ENCODE assay signal across 22 cellular contexts in the genomic region with DNA sequence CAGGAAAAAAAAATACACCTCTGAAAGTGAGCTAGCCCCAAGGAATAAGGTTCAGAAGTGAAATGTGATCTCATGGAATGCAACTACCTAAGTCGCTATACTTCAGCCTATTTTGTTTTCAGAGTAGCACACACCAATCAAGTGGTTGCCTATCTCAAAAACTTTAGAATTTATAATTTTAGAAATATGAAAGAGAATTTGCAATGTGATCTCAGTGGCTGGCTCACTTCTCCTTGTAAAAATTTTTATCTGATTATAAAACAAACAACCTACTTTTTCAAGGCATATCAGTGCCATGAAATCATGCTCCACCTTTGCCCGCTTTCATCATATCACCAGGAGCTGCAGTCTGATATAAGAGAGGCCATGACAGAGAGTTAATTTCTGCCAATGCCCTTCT. TPM values are rescaled to one million over a fixed set of nuclear protein-coding genes. Genes with fewer than 3 reads are reported as not detected.
"Had no signal": no experiment of that assay in that cellular context is flagged by ENCODE, and none has a peak within 500 bp of the region (broad histone marks: within the 10 kb centered on the region; RNA-seq: fewer than 3 reads in every experiment).

No MANE protein-coding gene starts in this region.

- H3K4me3 Mint-ChIP-seq: activated CD4-positive, alpha-beta memory T cell treated with anti-CD3 and anti-CD28 coated beads, Interleukin-2, amount 10 ng/mL, durations not matched to agents 7 days and 5 days; activated naive CD8-positive, alpha-beta T cell; central memory CD8-positive, alpha-beta T cell; naive thymus-derived CD4-positive, alpha-beta T cell; T-helper 17 cell; WTC11 had no signal

- H3K4me1 ChIP-seq: body of pancreas, foreskin keratinocyte, parathyroid adenoma had no signal

- H3K27ac Mint-ChIP-seq: activated CD4-positive, alpha-beta memory T cell treated with anti-CD3 and anti-CD28 coated beads, Interleukin-2, amount 10 ng/mL, durations not matched to agents 7 days and 5 days; activated naive CD8-positive, alpha-beta T cell; naive thymus-derived CD4-positive, alpha-beta T cell; T-helper 17 cell; WTC11 had no signal

- DNase-seq: activated CD4-positive, alpha-beta memory T cell treated with anti-CD3 and anti-CD28 coated beads, Interleukin-2, amount 10 ng/mL, durations not matched to agents 7 days and 5 days; activated CD4-positive, alpha-beta T cell treated with anti-CD3 and anti-CD28 coated beads for 4 hours; activated CD8-positive, alpha-beta memory T cell treated with anti-CD3 and anti-CD28 coated beads, Interleukin-2, amount 50 U/mL, for 4 hours; activated gamma-delta T cell; activated T-cell treated with anti-CD3 and anti-CD28 coated beads, Interleukin-2, amount 50 U/mL, for 48 hours; amniotic stem cell; body of pancreas; cortex of kidney; effector CD8-positive, alpha-beta T cell; foreskin keratinocyte; glutamatergic neuron; kidney glomerular epithelial cell; naive thymus-derived CD4-positive, alpha-beta T cell; stimulated activated CD4-positive, alpha-beta T cell treated with anti-CD3 and anti-CD28 coated beads, Interleukin-12 subunit alpha, Interleukin-12 subunit beta, amount 100 ng/mL, for 4 hours; stimulated activated CD4-positive, alpha-beta T cell treated with anti-CD3 and anti-CD28 coated beads, Interleukin-2, amount 100 ng/mL, for 24 hours; stomach; T-helper 17 cell had no signal

- H3K79me2 ChIP-seq: parathyroid adenoma had no signal

- H3K9ac ChIP-seq: parathyroid adenoma had no signal

- H3K9me3 ChIP-seq: body of pancreas, neutrophil, stomach had no signal

- H3K9me3 Mint-ChIP-seq: activated CD4-positive, alpha-beta memory T cell treated with anti-CD3 and anti-CD28 coated beads, Interleukin-2, amount 10 ng/mL, durations not matched to agents 7 days and 5 days; central memory CD8-positive, alpha-beta T cell; naive thymus-derived CD4-positive, alpha-beta T cell; WTC11 had no signal

- H2AFZ ChIP-seq: parathyroid adenoma had no signal

- H3K4me3 ChIP-seq: body of pancreas, stomach had no signal

- H3K27ac ChIP-seq: body of pancreas, foreskin keratinocyte, neutrophil, parathyroid adenoma, stomach had no signal

- H3K4me1 Mint-ChIP-seq: central memory CD8-positive, alpha-beta T cell; naive thymus-derived CD4-positive, alpha-beta T cell had no signal

- H3K27me3 ChIP-seq: body of pancreas had no signal

- H3K36me3 ChIP-seq: neutrophil, stomach had no signal

- H3K36me3 Mint-ChIP-seq: activated naive CD8-positive, alpha-beta T cell; naive thymus-derived CD4-positive, alpha-beta T cell; WTC11 had no signal

- ATAC-seq: body of pancreas; foreskin keratinocyte; naive thymus-derived CD4-positive, alpha-beta T cell; T-helper 17 cell; WTC11 had no signal

RNA-seq across cellular contexts. Expression of a gene that starts 47.3 kb away (rescaled TPM):
- total RNA-seq: activated CD4-positive, alpha-beta memory T cell treated with anti-CD3 and anti-CD28 coated beads, Interleukin-2, amount 10 ng/mL, durations not matched to agents 7 days and 5 days; naive thymus-derived CD4-positive, alpha-beta T cell; T-helper 17 cell had no signal
